Comparison of ENCODE assay signal across 8 cellular contexts in the genomic region with DNA sequence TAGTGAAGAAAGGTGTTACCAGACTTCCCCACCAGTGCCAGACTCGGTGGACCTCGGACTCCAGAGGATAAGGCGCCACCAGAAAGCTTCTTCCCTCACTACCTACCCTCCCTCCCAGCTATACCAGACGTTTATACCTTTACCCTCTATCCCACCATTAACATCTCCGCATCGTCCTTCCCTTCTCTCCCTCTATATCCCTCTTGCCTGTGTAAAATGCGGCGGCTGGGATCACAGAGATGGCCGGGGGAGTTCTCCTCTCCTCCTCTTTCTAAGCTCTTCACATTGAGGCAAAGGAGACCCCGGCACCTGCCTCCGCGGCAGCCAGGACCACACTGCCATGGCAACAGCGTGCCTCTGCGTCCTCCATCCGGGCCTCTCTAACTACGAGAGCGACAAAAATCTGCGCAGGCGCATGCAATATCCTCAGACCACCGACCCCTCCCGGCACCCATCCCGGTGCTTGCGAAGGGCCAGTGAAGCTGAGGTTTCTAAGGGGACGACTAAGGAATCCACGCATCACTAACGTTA. TPM values are rescaled to one million over a fixed set of nuclear protein-coding genes. Genes with fewer than 3 reads are reported as not detected.
DNase-seq lines count a peak whose midpoint lies in the region; ATAC-seq and TF ChIP-seq lines count a peak whose summit lies in the region.

A gene (minus strand): TSS at position 394 of the 531 bp plus-strand sequence. CDS start 2,547 bp downstream, outside the sequence.

- H3K4me1 ChIP-seq in CD4-positive, alpha-beta memory T cell (ENCODE audit: insufficient read depth, low read length) = peaks cover 10% of the 10 kb centered on the region
- H3K4me1 ChIP-seq in GM23338 (ENCODE audit: insufficient read depth) = peaks cover 4% of the 10 kb centered on the region
- H3K4me1 ChIP-seq in endocrine pancreas (ENCODE audit: control insufficient read depth, insufficient read depth, low read length) = peaks cover 14% of the 10 kb centered on the region
- no peaks in the 10 kb centered on the region for H3K4me1 ChIP-seq in mesendoderm (ENCODE audit: control insufficient read depth, low read depth, low read length)

- peaks cover 1 to 13% (median 7%) of the 10 kb centered on the region in 8 donors for H3K9me3 Mint-ChIP-seq in CD4-positive, alpha-beta memory T cell
- H3K9me3 Mint-ChIP-seq in GM23338 = peaks cover 3% of the 10 kb centered on the region; the same call in 1 of the 3 replicates
- no peaks in the 10 kb centered on the region for H3K9me3 Mint-ChIP-seq in activated CD8-positive, alpha-beta T cell treated with anti-CD3 and anti-CD28 coated beads for 36 hours

- H3K56ac ChIP-seq in mesendoderm (ENCODE audit: low read length) = peak within 1 kb of the TSS; percentile 62

- intact Hi-C loops in CD4-positive, alpha-beta memory T cell (cut with micrococcal nuclease) = no loop called here
- intact Hi-C loops in activated CD8-positive, alpha-beta T cell treated with anti-CD3 and anti-CD28 coated beads for 36 hours (cut with micrococcal nuclease) = no loop called here

- peaks cover 26% of the 10 kb centered on the region for H3K27me3 ChIP-seq in CD4-positive, alpha-beta memory T cell (ENCODE audit: insufficient read depth, low read length)
- H3K27me3 ChIP-seq in GM23338 (ENCODE audit: insufficient read depth) (peaks cover 23% of the 10 kb centered on the region), endocrine pancreas (ENCODE audit: control insufficient read depth, insufficient read depth, low read length) (no peaks in the 10 kb centered on the region), mesendoderm (ENCODE audit: insufficient read depth, low read length, poor library complexity) (no peaks in the 10 kb centered on the region)

- H3K9me2 ChIP-seq in GM23338 (ENCODE audit: insufficient read depth) = no peaks in the 10 kb centered on the region

- POLR2A ChIA-PET in CD4-positive, alpha-beta memory T cell (lab: Charles Lee; ENCODE audit: partially characterized antibody) = no interaction called here
- POLR2A ChIA-PET in activated CD8-positive, alpha-beta T cell treated with anti-CD3 and anti-CD28 coated beads for 36 hours (lab: Charles Lee) = interaction anchor here (0.6 to 1.0 kb wide), 2 partner anchors 34 to 59 kb away, joined by 3 to 4 read pairs; a partner anchor contains a TSS

- CTCF ChIA-PET in CD4-positive, alpha-beta memory T cell (lab: Charles Lee; ENCODE audit: partially characterized antibody) = no interaction called here
- CTCF ChIA-PET in activated CD8-positive, alpha-beta T cell treated with anti-CD3 and anti-CD28 coated beads for 36 hours (lab: Charles Lee) = interaction anchor here (0.6 to 1.7 kb wide), 3 partner anchors 118 to 307 kb away, joined by 3 to 7 read pairs (median 3); no protein-coding TSS in a partner anchor

- no peak within 1 kb of the TSS for H2BK120ac ChIP-seq in mesendoderm (ENCODE audit: low read depth, low read length)

- H3K4me2 ChIP-seq in GM23338 (peak within 1 kb of the TSS; percentile 79), mesendoderm (ENCODE audit: low read length) (peak within 1 kb of the TSS; percentile 68)

- no peaks in the 10 kb centered on the region for H3K9me3 ChIP-seq in CD4-positive, alpha-beta memory T cell (ENCODE audit: control insufficient read depth in 1 of 2, low read length in 2 of 2)
- no peaks in the 10 kb centered on the region for H3K9me3 ChIP-seq in endocrine pancreas (ENCODE audit: control insufficient read depth, low read length)

- peaks cover 3 to 8% (median 7%) of the 10 kb centered on the region in 4 donors for H3K4me1 Mint-ChIP-seq in CD4-positive, alpha-beta memory T cell
- H3K4me1 Mint-ChIP-seq in GM23338 = peaks cover 10% of the 10 kb centered on the region; the same call in 2 of the 3 replicates
- peaks cover 4% of the 10 kb centered on the region for H3K4me1 Mint-ChIP-seq in activated CD8-positive, alpha-beta T cell treated with anti-CD3 and anti-CD28 coated beads for 36 hours (ENCODE audit: low read depth)

- H3K18ac ChIP-seq in mesendoderm (ENCODE audit: low read length) = no peak within 1 kb of the TSS

- peak within 1 kb of the TSS; percentile 85 for H3K9ac ChIP-seq in endocrine pancreas (ENCODE audit: control insufficient read depth, insufficient read depth, low read length)
- peak within 1 kb of the TSS; percentile 54 for H3K9ac ChIP-seq in mesendoderm (ENCODE audit: low read length)

- WGBS in mesendoderm (ENCODE audit: extremely low coverage, insufficient coverage, low lambda C conversion rate) = no CpG with 5 or more reads among the region's 26 CpGs

- no peak within 1 kb of the TSS for H3K4ac ChIP-seq in mesendoderm (ENCODE audit: low read depth, low read length)

- H3K36me3 Mint-ChIP-seq in CD4-positive, alpha-beta memory T cell = peaks cover 0 to 4% of the 10 kb centered on the region in 2 donors
- H3K36me3 Mint-ChIP-seq in GM23338 (ENCODE audit: low read depth) = no peaks in the 10 kb centered on the region
- H3K36me3 Mint-ChIP-seq in activated CD8-positive, alpha-beta T cell treated with anti-CD3 and anti-CD28 coated beads for 36 hours (ENCODE audit: low read depth) = no peaks in the 10 kb centered on the region

- no peaks in the 10 kb centered on the region for H4K20me1 ChIP-seq in GM23338 (replicated peaks; ENCODE audit: insufficient read depth)

- peak; percentile 100 for ATAC-seq in GM23338
- ATAC-seq in activated CD8-positive, alpha-beta T cell treated with anti-CD3 and anti-CD28 coated beads for 36 hours = peak; percentile 100
- ATAC-seq in GM21515 (IDR thresholded peaks at IDR 0.05; ENCODE audit: unreplicated experiment) = no peak

- H3K27ac ChIP-seq in CD4-positive, alpha-beta memory T cell (ENCODE audit: low read depth, low read length) = no peak within 1 kb of the TSS
- H3K27ac ChIP-seq in GM23338 (ENCODE audit: low read depth) (no peak within 1 kb of the TSS), mesendoderm (ENCODE audit: low read depth, low read length) (no peak within 1 kb of the TSS)

- H3K27me3 Mint-ChIP-seq in CD4-positive, alpha-beta memory T cell = peaks cover 46 to 54% of the 10 kb centered on the region in 2 donors
- H3K27me3 Mint-ChIP-seq in GM23338 (ENCODE audit: insufficient read depth, low read depth, poor library complexity) = peaks cover 6% of the 10 kb centered on the region
- H3K27me3 Mint-ChIP-seq in activated CD8-positive, alpha-beta T cell treated with anti-CD3 and anti-CD28 coated beads for 36 hours = peaks cover 55% of the 10 kb centered on the region

- peak; percentile 14 to 50 (median 22) for DNase-seq in CD4-positive, alpha-beta memory T cell
- DNase-seq in GM23338 (ENCODE audit: low spot score) (peak; percentile 97), NCI-H2107 (lab: John Stamatoyannopoulos, UW) (peak; percentile 83), mesendoderm (peak; percentile 94)
- peak; percentile 87 for DNase-seq in activated CD8-positive, alpha-beta T cell treated with anti-CD3 and anti-CD28 coated beads for 36 hours
- peak; percentile 26 for DNase-seq in stimulated activated CD8-positive, alpha-beta memory T cell treated with anti-CD3 and anti-CD28 coated beads, Interleukin-12 subunit alpha, Interleukin-12 subunit beta, amount 100 ng/mL, for 24 hours (ENCODE audit: extremely low read depth)

- peak within 1 kb of the TSS; percentile 83; the same call in 1 of the 2 replicates for H2AFZ ChIP-seq in GM23338

- no peaks in the 10 kb centered on the region for H3K79me1 ChIP-seq in mesendoderm (ENCODE audit: low read length)

- no peaks in the 10 kb centered on the region for H3F3A ChIP-seq in GM23338 (replicated peaks; ENCODE audit: low read depth)

- H3K4me3 ChIP-seq in CD4-positive, alpha-beta memory T cell (ENCODE audit: low read length in 2 of 2) = peak within 1 kb of the TSS in 1 of 2 donors; percentile 34
- peak within 1 kb of the TSS; percentile 59 for H3K4me3 ChIP-seq in GM23338
- peak within 1 kb of the TSS; percentile 98 for H3K4me3 ChIP-seq in endocrine pancreas (ENCODE audit: control insufficient read depth, insufficient read depth, low read length)
- peak within 1 kb of the TSS; percentile 36 for H3K4me3 ChIP-seq in mesendoderm (ENCODE audit: low read length)

- H4K8ac ChIP-seq in mesendoderm (ENCODE audit: low read depth, low read length) = no peak within 1 kb of the TSS

- no peak within 1 kb of the TSS for H4K5ac ChIP-seq in mesendoderm (ENCODE audit: low read length)

- TF ChIP-seq CTCF in GM23338 (conservative IDR thresholded peaks at IDR 0.05; ENCODE audit: low read depth in 2 of 2) = no peak
- no peak for TF ChIP-seq CTCF in activated CD8-positive, alpha-beta T cell treated with anti-CD3 and anti-CD28 coated beads for 36 hours (IDR thresholded peaks at IDR 0.05)

- no peaks in the 10 kb centered on the region for H3K36me3 ChIP-seq in CD4-positive, alpha-beta memory T cell (ENCODE audit: insufficient read depth, low read length)
- H3K36me3 ChIP-seq in GM23338 (ENCODE audit: insufficient read depth) (no peaks in the 10 kb centered on the region), endocrine pancreas (ENCODE audit: control insufficient read depth, insufficient read depth, low read length) (no peaks in the 10 kb centered on the region), mesendoderm (ENCODE audit: control insufficient read depth, insufficient read depth, low read length) (no peaks in the 10 kb centered on the region)

- no peak within 1 kb of the TSS for H2BK15ac ChIP-seq in mesendoderm (replicated peaks; ENCODE audit: low read depth)

- H3K23ac ChIP-seq in mesendoderm (ENCODE audit: low read length) = no peak within 1 kb of the TSS

- H2BK5ac ChIP-seq in mesendoderm (ENCODE audit: low read length) = no peak within 1 kb of the TSS

- peak within 1 kb of the TSS; percentile 83 to 93 (median 86) for H3K4me3 Mint-ChIP-seq in CD4-positive, alpha-beta memory T cell
- H3K4me3 Mint-ChIP-seq in GM23338 = peak within 1 kb of the TSS; percentile 98
- H3K4me3 Mint-ChIP-seq in activated CD8-positive, alpha-beta T cell treated with anti-CD3 and anti-CD28 coated beads for 36 hours = peak within 1 kb of the TSS; percentile 90

- H3K79me2 ChIP-seq in GM23338 (replicated peaks; ENCODE audit: insufficient read depth) (no peaks in the 10 kb centered on the region), mesendoderm (ENCODE audit: control insufficient read depth, insufficient read depth, low read length) (no peaks in the 10 kb centered on the region)

- H2AK5ac ChIP-seq in mesendoderm (ENCODE audit: low read length) = no peak within 1 kb of the TSS

- peak within 1 kb of the TSS in 1 of 7 donors; percentile 22 for H3K27ac Mint-ChIP-seq in CD4-positive, alpha-beta memory T cell
- 0 out of 2 replicates have a peak within 1 kb of the TSS, but pooled peaks have one; percentile 76 for H3K27ac Mint-ChIP-seq in GM23338
- H3K27ac Mint-ChIP-seq in activated CD8-positive, alpha-beta T cell treated with anti-CD3 and anti-CD28 coated beads for 36 hours = no peak within 1 kb of the TSS

TF ChIP-seq in GM23338, 12 proteins besides CTCF, POLR2A, EP300 and RAD21 (continues in another document):
- TF ChIP-seq EZH2 (IDR thresholded peaks at IDR 0.05; ENCODE audit: low read depth, unreplicated experiment) = no peak

RNA-seq across cellular contexts. Expression of the gene that starts here (rescaled TPM):
- total RNA-seq in CD4-positive, alpha-beta memory T cell = under 1 TPM in 1 of 2 experiments, not detected in 1; 0.17 TPM
- not detected for polyA plus RNA-seq in CD4-positive, alpha-beta memory T cell
- 3.1 and 3.4 TPM in 2 replicates for total RNA-seq in GM23338 (2014; rRNA removed; shearing (Covaris generic))
- 6.0 and 9.0 TPM in 2 replicates for polyA plus RNA-seq in GM23338 (2016; fragmentation: Nextera tagmentation; extraction: Ambion mirVana)
- not detected for total RNA-seq in activated CD8-positive, alpha-beta T cell treated with anti-CD3 and anti-CD28 coated beads for 36 hours
- polyA plus RNA-seq in mesendoderm (2013, experiment 1 of 2) = 4.6 TPM
- polyA plus RNA-seq in mesendoderm (2013, experiment 2 of 2) = 4.6 TPM

Comparison
In these comparisons a context has a peak if more than half of its experiments do, and no peak if none do; other contexts are left out.
1. Peak in DNase-seq in CD4-positive, alpha-beta memory T cell; RNA of the gene not detected or under 1 TPM.
2. Peak in DNase-seq and ATAC-seq in activated CD8-positive, alpha-beta T cell treated with anti-CD3 and anti-CD28 coated beads for 36 hours; RNA of the gene not detected or under 1 TPM.
3. DNase-seq: peak in every context shown above with its lines; median percentile 97 in GM23338; 94 in mesendoderm; 87 in activated CD8-positive, alpha-beta T cell treated with anti-CD3 and anti-CD28 coated beads for 36 hours; 83 in NCI-H2107; 26 in stimulated activated CD8-positive, alpha-beta memory T cell treated with anti-CD3 and anti-CD28 coated beads, Interleukin-12 subunit alpha, Interleukin-12 subunit beta, amount 100 ng/mL, for 24 hours; 22 in CD4-positive, alpha-beta memory T cell.